In genomic region chr12:111453071-111453989, GRCh38 we compare ENCODE assay signal across 14 cellular contexts. TPM values are rescaled to one million over a fixed set of nuclear protein-coding genes. Genes with fewer than 3 reads are reported as not detected.
A peak's percentile ranks its signal among the peaks of the same experiment; 100 is the strongest.
DNase-seq lines count a peak whose midpoint lies in the region; ATAC-seq, FAIRE-seq and TF ChIP-seq lines count a peak whose summit lies in the region.
"Had no signal": no experiment of that assay in that cellular context is flagged by ENCODE, and none has a peak within 500 bp of the region (broad histone marks: within the 10 kb centered on the region; RNA-seq: fewer than 3 reads in every experiment).

No MANE protein-coding gene starts in this region.

- H3K4me1 Mint-ChIP-seq in natural killer cell, result peaks cover 49 to 52% of the 10 kb centered on the region in 2 donors
- H3K4me1 Mint-ChIP-seq in natural killer cell treated with Interleukin-12 subunit alpha and Interleukin-12 subunit beta and Interleukin-15 and Interleukin-18, amount 100 ng/mL, for 72 hours (ENCODE audit: low read depth in 2 of 2), result peaks cover 38 to 42% of the 10 kb centered on the region in 2 donors
- peaks cover 28% of the 10 kb centered on the region for H3K4me1 Mint-ChIP-seq in chondrocyte (ENCODE audit: low read depth)

- H3K27ac ChIP-seq in adrenal gland, result no peak overlapping the region
- no peak overlapping the region for H3K27ac ChIP-seq in HepG2 (ENCODE audit: extremely low read length, insufficient read depth, low read length)

- CTCF ChIA-PET in HepG2 (lab: Yijun Ruan, JAX; ENCODE audit: low intra/inter-chr PET ratio, low total read pairs), result interaction anchor here (2.8 kb wide), 1 partner anchor 57 kb away, joined by 31 read pairs; no protein-coding TSS in a partner anchor

- no peak for TF ChIP-seq EP300 in HepG2 (IDR thresholded peaks at IDR 0.05; ENCODE audit: low read depth in 2 of 2, low read length in 2 of 2)
- TF ChIP-seq EP300 in HepG2 (CRISPR knock-in tag; IDR thresholded peaks at IDR 0.05; ENCODE audit: borderline replicate concordance), result no peak

- no peak for DNase-seq in natural killer cell
- no peak for DNase-seq in natural killer cell treated with Interleukin-12 subunit alpha and Interleukin-12 subunit beta and Interleukin-15 and Interleukin-18, amount 100 ng/mL, for 72 hours (ENCODE audit: low spot score)
- DNase-seq in adrenal gland, result peak in 5 of 7 donors; percentile 9 to 57 (median 17)
- DNase-seq in HepG2 (ENCODE audit: low spot score), result no peak
- DNase-seq in chondrocyte (ENCODE audit: low spot score), result no peak
- DNase-seq in NCI-H2227 treated with DMSO at 0.1 percent for 48 hours (lab: John Stamatoyannopoulos, UW), result no peak
- DNase-seq: GDM1; NCI-H146; stimulated activated CD4-positive, alpha-beta T cell treated with anti-CD3 and anti-CD28 coated beads, Interleukin-12 subunit alpha, Interleukin-12 subunit beta, amount 100 ng/mL, for 4 hours had no signal

- no peak for ATAC-seq in natural killer cell
- no peak for ATAC-seq in natural killer cell treated with Interleukin-12 subunit alpha and Interleukin-12 subunit beta and Interleukin-15 and Interleukin-18, amount 100 ng/mL, for 72 hours
- ATAC-seq in HepG2, result peak; percentile 15; the same call in 2 of the 3 replicates
- ATAC-seq in GM18511 (IDR thresholded peaks at IDR 0.05; ENCODE audit: unreplicated experiment), result no peak
- no peak for ATAC-seq in HG03135 (IDR thresholded peaks at IDR 0.05; ENCODE audit: unreplicated experiment)
- ATAC-seq: SK-N-SH treated with all-trans-retinoic acid at 6 μM for 48 hours had no signal

- no peak overlapping the region for H3K9ac ChIP-seq in HepG2 (ENCODE audit: insufficient read depth, low read depth, low read length)

- POLR2A ChIA-PET in HepG2 (lab: Yijun Ruan, JAX), result no interaction called here

- intact Hi-C loops in natural killer cell (cut with micrococcal nuclease) (loop anchor here (5.0 kb wide), 1 partner anchor 74 kb away; no protein-coding TSS in a partner anchor), adrenal gland (cut with DNase I) (loop anchor here (5.0 to 10.0 kb wide), 3 partner anchors 46 to 71 kb away; partner anchors contain the start of gene SH2B3 (in 1 of the 2)), HepG2 (cut with micrococcal nuclease; ENCODE audit: unreplicated experiment) (no loop called here)

- TF ChIP-seq CTCF in natural killer cell (IDR thresholded peaks at IDR 0.05) (no peak), adrenal gland (IDR thresholded peaks at IDR 0.05) (no peak), HepG2 (CRISPR knock-in tag; IDR thresholded peaks at IDR 0.05) (no peak), chondrocyte (IDR thresholded peaks at IDR 0.05) (no peak)

- TF ChIP-seq RAD21 in HepG2 (CRISPR knock-in tag; IDR thresholded peaks at IDR 0.05), result no peak

- H3K9me3 ChIP-seq in adrenal gland (replicated peaks in 1 of 3), result no peaks in the 10 kb centered on the region
- no peaks in the 10 kb centered on the region for H3K9me3 ChIP-seq in HepG2 (ENCODE audit: low read length)
- H3K9me3 ChIP-seq: BLaER1 treated with 17β-estradiol and CSF1 and Interleukin-3, amounts not matched to agents 10 nM and 100 nM had no signal

- H3K4me3 ChIP-seq in adrenal gland (no peak overlapping the region), HepG2 (replicated peaks in 1 of 3; ENCODE audit: insufficient read depth in 1 of 3, low read depth in 2 of 3, low read length in 3 of 3) (no peak overlapping the region)
- H3K4me3 ChIP-seq: BLaER1 treated with 17β-estradiol and CSF1 and Interleukin-3, amounts not matched to agents 10 nM and 100 nM had no signal

- H4K20me1 ChIP-seq in HepG2 (ENCODE audit: insufficient read depth, low read length), result 0 out of 2 replicates have a peak, but pooled peaks cover 8% of the 10 kb centered on the region

- H3K36me3 Mint-ChIP-seq in natural killer cell (peaks cover 7% of the 10 kb centered on the region), chondrocyte (ENCODE audit: low read depth) (peaks cover 19% of the 10 kb centered on the region)
- peaks cover 22% of the 10 kb centered on the region for H3K36me3 Mint-ChIP-seq in natural killer cell treated with Interleukin-12 subunit alpha and Interleukin-12 subunit beta and Interleukin-15 and Interleukin-18, amount 100 ng/mL, for 72 hours

- H3K4me3 Mint-ChIP-seq in natural killer cell, result no peak overlapping the region
- no peak overlapping the region for H3K4me3 Mint-ChIP-seq in natural killer cell treated with Interleukin-12 subunit alpha and Interleukin-12 subunit beta and Interleukin-15 and Interleukin-18, amount 100 ng/mL, for 72 hours
- H3K4me3 Mint-ChIP-seq in chondrocyte (ENCODE audit: unreplicated experiment), result no peak overlapping the region

- H3K27me3 Mint-ChIP-seq in natural killer cell (ENCODE audit: low read depth in 2 of 2) (no peaks in the 10 kb centered on the region), chondrocyte (ENCODE audit: low read depth) (no peaks in the 10 kb centered on the region)
- H3K27me3 Mint-ChIP-seq in natural killer cell treated with Interleukin-12 subunit alpha and Interleukin-12 subunit beta and Interleukin-15 and Interleukin-18, amount 100 ng/mL, for 72 hours, result peaks cover 0 to 2% of the 10 kb centered on the region in 2 donors

- no peak for TF ChIP-seq POLR2A in adrenal gland (IDR thresholded peaks at IDR 0.05)
- no peak for TF ChIP-seq POLR2A in HepG2 (IDR thresholded peaks at IDR 0.05; ENCODE audit: insufficient read depth in 1 of 2, low read depth in 2 of 2, low read length in 2 of 2)

- WGBS in adrenal gland, 4 donors, result 80 to 93% (median 90%) methylated on average over 13 to 25 of the region's 25 CpGs
- 99% methylated on average over 24 of the region's 25 CpGs for WGBS in HepG2 (ENCODE audit: low lambda C conversion rate)

- FAIRE-seq in HepG2 (lab: Jason Lieb, UNC), result no peak
- FAIRE-seq: frontal cortex had no signal

- in situ Hi-C loops in HepG2 (cut with HindIII; ENCODE audit: extremely low pct_ligation_motif_present, low pct_unique_long_range_greater_than_20kb), result loop anchor here (5.0 kb wide), 1 partner anchor 56 kb away; no protein-coding TSS in a partner anchor

- peaks cover 15 to 37% of the 10 kb centered on the region in 2 donors for H3K4me1 ChIP-seq in adrenal gland (replicated peaks in 1 of 2)
- no peaks in the 10 kb centered on the region for H3K4me1 ChIP-seq in HepG2 (ENCODE audit: insufficient read depth, low read length)

- H3K9me3 Mint-ChIP-seq in natural killer cell (no peaks in the 10 kb centered on the region), chondrocyte (ENCODE audit: low read depth) (no peaks in the 10 kb centered on the region)
- no peaks in the 10 kb centered on the region for H3K9me3 Mint-ChIP-seq in natural killer cell treated with Interleukin-12 subunit alpha and Interleukin-12 subunit beta and Interleukin-15 and Interleukin-18, amount 100 ng/mL, for 72 hours

- H3K36me3 ChIP-seq in adrenal gland (replicated peaks in 1 of 2), result peaks cover 0 to 83% of the 10 kb centered on the region in 2 donors
- peaks cover 45 to 84% of the 10 kb centered on the region in 2 experiments for H3K36me3 ChIP-seq in HepG2 (replicated peaks in 1 of 2; ENCODE audit: control insufficient read depth in 1 of 2, insufficient read depth in 2 of 2, low read length in 2 of 2)

- BruUV-seq in HepG2 (replicated peaks; lab: Mats Ljungman, UMichigan), result no TSS peak

- H3K27me3 ChIP-seq in adrenal gland, result no peaks in the 10 kb centered on the region
- no peaks in the 10 kb centered on the region for H3K27me3 ChIP-seq in HepG2 (ENCODE audit: control insufficient read depth in 1 of 2, insufficient read depth in 2 of 2, low read length in 2 of 2)
- H3K27me3 ChIP-seq: BLaER1 treated with 17β-estradiol and CSF1 and Interleukin-3, amounts not matched to agents 10 nM and 100 nM had no signal

- no peak overlapping the region for H2AFZ ChIP-seq in HepG2 (ENCODE audit: low read length)

- H3K27ac Mint-ChIP-seq in natural killer cell, result peak overlapping the region; percentile 49 to 77
- no peak overlapping the region for H3K27ac Mint-ChIP-seq in natural killer cell treated with Interleukin-12 subunit alpha and Interleukin-12 subunit beta and Interleukin-15 and Interleukin-18, amount 100 ng/mL, for 72 hours
- no peak overlapping the region for H3K27ac Mint-ChIP-seq in chondrocyte (ENCODE audit: unreplicated experiment)

- H3K4me2 ChIP-seq in HepG2 (ENCODE audit: low read depth, low read length), result no peak overlapping the region

- H3K79me2 ChIP-seq in HepG2 (ENCODE audit: insufficient read depth, low read length), result no peaks in the 10 kb centered on the region

TF ChIP-seq in HepG2, 621 proteins besides CTCF, POLR2A, EP300 and RAD21 (continues in another document):
- no peak for TF ChIP-seq ESRRA (CRISPR knock-in tag; IDR thresholded peaks at IDR 0.05; ENCODE audit: low read depth)
- TF ChIP-seq ZNF382 (CRISPR knock-in tag; IDR thresholded peaks at IDR 0.05; ENCODE audit: borderline replicate concordance), result no peak
- TF ChIP-seq ZNF709 (CRISPR knock-in tag; IDR thresholded peaks at IDR 0.05), result no peak

RNA-seq across cellular contexts. Expression of gene SH2B3, which starts 47.6 kb away (rescaled TPM):
- total RNA-seq in natural killer cell (10 to 100 TPM; 68.1 to 81.3 (median 68.4) TPM), adrenal gland (10 to 100 TPM; 26.1 to 70.3 (median 44.6) TPM), HepG2 (2016; rRNA removed; fragmentation: Illumina TruSeq; extraction: Trizol) (6.8 and 6.9 TPM in 2 replicates), chondrocyte (14.7 to 20.0 TPM (median 18.3 TPM) in 3 replicates)
- 10 to 100 TPM in 1 of 2 donors, 1 to 10 TPM in 1; 10.0 to 12.2 TPM for total RNA-seq in natural killer cell treated with Interleukin-12 subunit alpha and Interleukin-12 subunit beta and Interleukin-15 and Interleukin-18, amount 100 ng/mL, for 72 hours
- polyA plus RNA-seq in adrenal gland (10 to 100 TPM in 1 of 3 donors, 1 to 10 TPM in 2; 5.8 to 14.5 (median 9.3) TPM), HepG2 (2011; rRNA removed) (6.8 and 7.1 TPM in 2 replicates)
- 3.0 and 4.5 TPM in 2 replicates for total RNA-seq in HepG2 (2016; cell fraction: cytosol; rRNA removed; fragmentation: Illumina TruSeq; extraction: Trizol; ENCODE audit: low read depth)
- total RNA-seq in HepG2 (2016; cell fraction: insoluble cytoplasmic fraction; rRNA removed; fragmentation: Illumina TruSeq; extraction: Trizol), result 5.3 and 6.3 TPM in 2 replicates
- 8.1 and 8.8 TPM in 2 replicates for total RNA-seq in HepG2 (2016; cell fraction: membrane; rRNA removed; fragmentation: Illumina TruSeq; extraction: Trizol)
- total RNA-seq in HepG2 (2016; cell fraction: nucleus; rRNA removed; fragmentation: Illumina TruSeq; extraction: Trizol), result 3.3 and 4.2 TPM in 2 replicates
- 5.9 and 7.0 TPM in 2 replicates for polyA plus RNA-seq in HepG2 (2011; cell fraction: cytosol; rRNA removed)
- 6.3 and 7.7 TPM in 2 replicates for polyA plus RNA-seq in HepG2 (2011; cell fraction: nucleus; rRNA removed)
- polyA plus RNA-seq in HepG2 (2012), result 5.1 and 9.2 TPM in 2 replicates
- 0.99 and 1.3 TPM in 2 replicates for polyA plus RNA-seq in HepG2 (2016; cell fraction: cytosol; fragmentation: Illumina TruSeq; extraction: Trizol; ENCODE audit: low read depth)
- polyA plus RNA-seq in HepG2 (2016; cell fraction: insoluble cytoplasmic fraction; fragmentation: Illumina TruSeq; extraction: Trizol; ENCODE audit: low read depth), result 7.6 and 9.1 TPM in 2 replicates
- 5.2 and 5.7 TPM in 2 replicates for polyA plus RNA-seq in HepG2 (2016; cell fraction: membrane; fragmentation: Illumina TruSeq; extraction: Trizol; ENCODE audit: low read depth)
- polyA plus RNA-seq in HepG2 (2016; cell fraction: nucleus; fragmentation: Illumina TruSeq; extraction: Trizol; ENCODE audit: insufficient read depth, low read depth), result 8.8 and 9.8 TPM in 2 replicates
- polyA minus RNA-seq in HepG2 (2011; rRNA and poly(A)+ RNA removed; ENCODE audit: low replicate concordance), result 2.2 and 11.4 TPM in 2 replicates
- 6.2 and 6.9 TPM in 2 replicates for polyA minus RNA-seq in HepG2 (2011; cell fraction: cytosol; rRNA and poly(A)+ RNA removed)
- polyA minus RNA-seq in HepG2 (2011; cell fraction: nucleus; rRNA and poly(A)+ RNA removed), result 3.3 and 3.9 TPM in 2 replicates

Comparison
In these comparisons a context has a peak if more than half of its experiments do, and no peak if none do; other contexts are left out.
1. H3K27ac Mint-ChIP-seq: peak in natural killer cell (2 of 2); none in natural killer cell treated with Interleukin-12 subunit alpha and Interleukin-12 subunit beta and Interleukin-15 and Interleukin-18, amount 100 ng/mL, for 72 hours (0 of 2) and chondrocyte (single experiment).
2. DNase-seq: peak in adrenal gland (5 of 7); none in natural killer cell (single experiment), natural killer cell treated with Interleukin-12 subunit alpha and Interleukin-12 subunit beta and Interleukin-15 and Interleukin-18, amount 100 ng/mL, for 72 hours (single experiment), HepG2 (single experiment), chondrocyte (single experiment) and NCI-H2227 treated with DMSO at 0.1 percent for 48 hours (single experiment).